ENCODE assay signal across 1 cellular context in the genomic region with DNA sequence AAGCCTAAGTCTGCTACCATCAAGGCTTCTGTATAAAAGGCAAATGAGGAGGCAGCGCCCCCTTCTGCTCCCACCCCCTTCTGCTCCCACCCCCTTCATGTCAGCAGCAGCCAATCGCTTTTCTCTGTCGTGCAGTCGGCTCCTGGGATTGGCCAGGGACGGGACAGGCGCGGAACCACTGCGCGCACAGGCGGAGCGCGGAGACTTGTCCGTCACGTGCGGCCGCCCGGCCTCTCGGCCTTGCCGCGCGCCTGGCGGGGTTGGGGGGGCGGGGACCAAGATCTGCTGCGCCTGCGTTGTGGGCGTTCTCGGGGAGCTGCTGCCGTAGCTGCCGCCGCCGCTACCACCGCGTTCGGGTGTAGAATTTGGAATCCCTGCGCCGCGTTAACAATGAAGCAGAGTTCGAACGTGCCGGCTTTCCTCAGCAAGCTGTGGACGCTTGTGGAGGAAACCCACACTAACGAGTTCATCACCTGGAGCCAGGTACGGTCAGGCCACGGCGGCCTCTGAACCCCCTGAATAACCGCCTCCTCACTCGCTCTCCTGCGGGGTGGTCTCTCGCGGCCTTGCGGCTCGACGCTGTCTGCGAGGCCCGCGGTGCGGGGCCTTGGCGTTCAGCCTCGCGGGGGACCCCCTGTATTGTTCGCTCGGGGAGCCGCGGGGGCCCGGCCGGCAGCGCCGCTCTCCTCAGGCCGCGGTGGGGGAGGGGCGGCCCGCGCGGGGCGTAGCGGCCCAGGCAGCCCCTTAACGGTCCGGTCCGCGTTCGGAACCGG.
TF ChIP-seq lines count a peak whose summit lies in the region.

A gene with protein sequence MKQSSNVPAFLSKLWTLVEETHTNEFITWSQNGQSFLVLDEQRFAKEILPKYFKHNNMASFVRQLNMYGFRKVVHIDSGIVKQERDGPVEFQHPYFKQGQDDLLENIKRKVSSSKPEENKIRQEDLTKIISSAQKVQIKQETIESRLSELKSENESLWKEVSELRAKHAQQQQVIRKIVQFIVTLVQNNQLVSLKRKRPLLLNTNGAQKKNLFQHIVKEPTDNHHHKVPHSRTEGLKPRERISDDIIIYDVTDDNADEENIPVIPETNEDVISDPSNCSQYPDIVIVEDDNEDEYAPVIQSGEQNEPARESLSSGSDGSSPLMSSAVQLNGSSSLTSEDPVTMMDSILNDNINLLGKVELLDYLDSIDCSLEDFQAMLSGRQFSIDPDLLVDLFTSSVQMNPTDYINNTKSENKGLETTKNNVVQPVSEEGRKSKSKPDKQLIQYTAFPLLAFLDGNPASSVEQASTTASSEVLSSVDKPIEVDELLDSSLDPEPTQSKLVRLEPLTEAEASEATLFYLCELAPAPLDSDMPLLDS (plus strand): TSS at position 305 of the 773 bp plus-strand sequence. CDS start 86 bp downstream, at position 391.

TF ChIP-seq in HepG2, 621 proteins besides CTCF, POLR2A, EP300 and RAD21 (continued from another document and continues in another):
- TF ChIP-seq, protein P1, sequence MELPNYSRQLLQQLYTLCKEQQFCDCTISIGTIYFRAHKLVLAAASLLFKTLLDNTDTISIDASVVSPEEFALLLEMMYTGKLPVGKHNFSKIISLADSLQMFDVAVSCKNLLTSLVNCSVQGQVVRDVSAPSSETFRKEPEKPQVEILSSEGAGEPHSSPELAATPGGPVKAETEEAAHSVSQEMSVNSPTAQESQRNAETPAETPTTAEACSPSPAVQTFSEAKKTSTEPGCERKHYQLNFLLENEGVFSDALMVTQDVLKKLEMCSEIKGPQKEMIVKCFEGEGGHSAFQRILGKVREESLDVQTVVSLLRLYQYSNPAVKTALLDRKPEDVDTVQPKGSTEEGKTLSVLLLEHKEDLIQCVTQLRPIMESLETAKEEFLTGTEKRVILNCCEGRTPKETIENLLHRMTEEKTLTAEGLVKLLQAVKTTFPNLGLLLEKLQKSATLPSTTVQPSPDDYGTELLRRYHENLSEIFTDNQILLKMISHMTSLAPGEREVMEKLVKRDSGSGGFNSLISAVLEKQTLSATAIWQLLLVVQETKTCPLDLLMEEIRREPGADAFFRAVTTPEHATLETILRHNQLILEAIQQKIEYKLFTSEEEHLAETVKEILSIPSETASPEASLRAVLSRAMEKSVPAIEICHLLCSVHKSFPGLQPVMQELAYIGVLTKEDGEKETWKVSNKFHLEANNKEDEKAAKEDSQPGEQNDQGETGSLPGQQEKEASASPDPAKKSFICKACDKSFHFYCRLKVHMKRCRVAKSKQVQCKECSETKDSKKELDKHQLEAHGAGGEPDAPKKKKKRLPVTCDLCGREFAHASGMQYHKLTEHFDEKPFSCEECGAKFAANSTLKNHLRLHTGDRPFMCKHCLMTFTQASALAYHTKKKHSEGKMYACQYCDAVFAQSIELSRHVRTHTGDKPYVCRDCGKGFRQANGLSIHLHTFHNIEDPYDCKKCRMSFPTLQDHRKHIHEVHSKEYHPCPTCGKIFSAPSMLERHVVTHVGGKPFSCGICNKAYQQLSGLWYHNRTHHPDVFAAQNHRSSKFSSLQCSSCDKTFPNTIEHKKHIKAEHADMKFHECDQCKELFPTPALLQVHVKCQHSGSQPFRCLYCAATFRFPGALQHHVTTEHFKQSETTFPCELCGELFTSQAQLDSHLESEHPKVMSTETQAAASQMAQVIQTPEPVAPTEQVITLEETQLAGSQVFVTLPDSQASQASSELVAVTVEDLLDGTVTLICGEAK (IDR thresholded peaks at IDR 0.05) = no peak
- TF ChIP-seq, protein P1 (CRISPR knock-in tag; IDR thresholded peaks at IDR 0.05) = peak; percentile 86; the same call in 1 of the 2 replicates
- TF ChIP-seq ZNF207 (IDR thresholded peaks at IDR 0.05; ENCODE audit: borderline replicate concordance) (no peak), RCOR2 (CRISPR knock-in tag; IDR thresholded peaks at IDR 0.05) (no peak), ZNF296 (CRISPR knock-in tag; conservative IDR thresholded peaks at IDR 0.05) (no peak), ZNF644 (CRISPR knock-in tag; IDR thresholded peaks at IDR 0.05; ENCODE audit: low read depth) (peak; percentile 35; the same call in 1 of the 2 replicates), ZNF891 (CRISPR knock-in tag; IDR thresholded peaks at IDR 0.05) (peak; percentile 93), ZNF713 (CRISPR knock-in tag; IDR thresholded peaks at IDR 0.05) (no peak), NCOA5 (CRISPR knock-in tag; IDR thresholded peaks at IDR 0.05) (no peak), ZNF557 (CRISPR knock-in tag; IDR thresholded peaks at IDR 0.05) (no peak; the same call in 1 of the 2 replicates), PAX8 (CRISPR knock-in tag; IDR thresholded peaks at IDR 0.05; ENCODE audit: borderline replicate concordance) (no peak; the same call in 1 of the 2 replicates)
- TF ChIP-seq, protein P2, sequence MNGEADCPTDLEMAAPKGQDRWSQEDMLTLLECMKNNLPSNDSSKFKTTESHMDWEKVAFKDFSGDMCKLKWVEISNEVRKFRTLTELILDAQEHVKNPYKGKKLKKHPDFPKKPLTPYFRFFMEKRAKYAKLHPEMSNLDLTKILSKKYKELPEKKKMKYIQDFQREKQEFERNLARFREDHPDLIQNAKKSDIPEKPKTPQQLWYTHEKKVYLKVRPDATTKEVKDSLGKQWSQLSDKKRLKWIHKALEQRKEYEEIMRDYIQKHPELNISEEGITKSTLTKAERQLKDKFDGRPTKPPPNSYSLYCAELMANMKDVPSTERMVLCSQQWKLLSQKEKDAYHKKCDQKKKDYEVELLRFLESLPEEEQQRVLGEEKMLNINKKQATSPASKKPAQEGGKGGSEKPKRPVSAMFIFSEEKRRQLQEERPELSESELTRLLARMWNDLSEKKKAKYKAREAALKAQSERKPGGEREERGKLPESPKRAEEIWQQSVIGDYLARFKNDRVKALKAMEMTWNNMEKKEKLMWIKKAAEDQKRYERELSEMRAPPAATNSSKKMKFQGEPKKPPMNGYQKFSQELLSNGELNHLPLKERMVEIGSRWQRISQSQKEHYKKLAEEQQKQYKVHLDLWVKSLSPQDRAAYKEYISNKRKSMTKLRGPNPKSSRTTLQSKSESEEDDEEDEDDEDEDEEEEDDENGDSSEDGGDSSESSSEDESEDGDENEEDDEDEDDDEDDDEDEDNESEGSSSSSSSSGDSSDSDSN (CRISPR knock-in tag; IDR thresholded peaks at IDR 0.05) = peak; percentile 84; the same call in 1 of the 2 replicates
- TF ChIP-seq, protein P3, sequence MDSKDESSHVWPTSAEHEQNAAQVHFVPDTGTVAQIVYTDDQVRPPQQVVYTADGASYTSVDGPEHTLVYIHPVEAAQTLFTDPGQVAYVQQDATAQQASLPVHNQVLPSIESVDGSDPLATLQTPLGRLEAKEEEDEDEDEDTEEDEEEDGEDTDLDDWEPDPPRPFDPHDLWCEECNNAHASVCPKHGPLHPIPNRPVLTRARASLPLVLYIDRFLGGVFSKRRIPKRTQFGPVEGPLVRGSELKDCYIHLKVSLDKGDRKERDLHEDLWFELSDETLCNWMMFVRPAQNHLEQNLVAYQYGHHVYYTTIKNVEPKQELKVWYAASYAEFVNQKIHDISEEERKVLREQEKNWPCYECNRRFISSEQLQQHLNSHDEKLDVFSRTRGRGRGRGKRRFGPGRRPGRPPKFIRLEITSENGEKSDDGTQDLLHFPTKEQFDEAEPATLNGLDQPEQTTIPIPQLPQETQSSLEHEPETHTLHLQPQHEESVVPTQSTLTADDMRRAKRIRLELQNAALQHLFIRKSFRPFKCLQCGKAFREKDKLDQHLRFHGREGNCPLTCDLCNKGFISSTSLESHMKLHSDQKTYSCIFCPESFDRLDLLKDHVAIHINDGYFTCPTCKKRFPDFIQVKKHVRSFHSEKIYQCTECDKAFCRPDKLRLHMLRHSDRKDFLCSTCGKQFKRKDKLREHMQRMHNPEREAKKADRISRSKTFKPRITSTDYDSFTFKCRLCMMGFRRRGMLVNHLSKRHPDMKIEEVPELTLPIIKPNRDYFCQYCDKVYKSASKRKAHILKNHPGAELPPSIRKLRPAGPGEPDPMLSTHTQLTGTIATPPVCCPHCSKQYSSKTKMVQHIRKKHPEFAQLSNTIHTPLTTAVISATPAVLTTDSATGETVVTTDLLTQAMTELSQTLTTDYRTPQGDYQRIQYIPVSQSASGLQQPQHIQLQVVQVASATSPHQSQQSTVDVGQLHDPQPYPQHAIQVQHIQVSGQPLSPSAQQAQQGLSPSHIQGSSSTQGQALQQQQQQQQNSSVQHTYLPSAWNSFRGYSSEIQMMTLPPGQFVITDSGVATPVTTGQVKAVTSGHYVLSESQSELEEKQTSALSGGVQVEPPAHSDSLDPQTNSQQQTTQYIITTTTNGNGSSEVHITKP (CRISPR knock-in tag; IDR thresholded peaks at IDR 0.05; ENCODE audit: low read depth) = peak; percentile 70
- TF ChIP-seq, protein P4, sequence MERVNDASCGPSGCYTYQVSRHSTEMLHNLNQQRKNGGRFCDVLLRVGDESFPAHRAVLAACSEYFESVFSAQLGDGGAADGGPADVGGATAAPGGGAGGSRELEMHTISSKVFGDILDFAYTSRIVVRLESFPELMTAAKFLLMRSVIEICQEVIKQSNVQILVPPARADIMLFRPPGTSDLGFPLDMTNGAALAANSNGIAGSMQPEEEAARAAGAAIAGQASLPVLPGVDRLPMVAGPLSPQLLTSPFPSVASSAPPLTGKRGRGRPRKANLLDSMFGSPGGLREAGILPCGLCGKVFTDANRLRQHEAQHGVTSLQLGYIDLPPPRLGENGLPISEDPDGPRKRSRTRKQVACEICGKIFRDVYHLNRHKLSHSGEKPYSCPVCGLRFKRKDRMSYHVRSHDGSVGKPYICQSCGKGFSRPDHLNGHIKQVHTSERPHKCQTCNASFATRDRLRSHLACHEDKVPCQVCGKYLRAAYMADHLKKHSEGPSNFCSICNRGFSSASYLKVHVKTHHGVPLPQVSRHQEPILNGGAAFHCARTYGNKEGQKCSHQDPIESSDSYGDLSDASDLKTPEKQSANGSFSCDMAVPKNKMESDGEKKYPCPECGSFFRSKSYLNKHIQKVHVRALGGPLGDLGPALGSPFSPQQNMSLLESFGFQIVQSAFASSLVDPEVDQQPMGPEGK (CRISPR knock-in tag; IDR thresholded peaks at IDR 0.05) = peak; percentile 44; the same call in 1 of the 2 replicates
- TF ChIP-seq, protein P5, sequence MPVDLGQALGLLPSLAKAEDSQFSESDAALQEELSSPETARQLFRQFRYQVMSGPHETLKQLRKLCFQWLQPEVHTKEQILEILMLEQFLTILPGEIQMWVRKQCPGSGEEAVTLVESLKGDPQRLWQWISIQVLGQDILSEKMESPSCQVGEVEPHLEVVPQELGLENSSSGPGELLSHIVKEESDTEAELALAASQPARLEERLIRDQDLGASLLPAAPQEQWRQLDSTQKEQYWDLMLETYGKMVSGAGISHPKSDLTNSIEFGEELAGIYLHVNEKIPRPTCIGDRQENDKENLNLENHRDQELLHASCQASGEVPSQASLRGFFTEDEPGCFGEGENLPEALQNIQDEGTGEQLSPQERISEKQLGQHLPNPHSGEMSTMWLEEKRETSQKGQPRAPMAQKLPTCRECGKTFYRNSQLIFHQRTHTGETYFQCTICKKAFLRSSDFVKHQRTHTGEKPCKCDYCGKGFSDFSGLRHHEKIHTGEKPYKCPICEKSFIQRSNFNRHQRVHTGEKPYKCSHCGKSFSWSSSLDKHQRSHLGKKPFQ (CRISPR knock-in tag; IDR thresholded peaks at IDR 0.05; ENCODE audit: insufficient replicate concordance) = no peak
- TF ChIP-seq, protein P6, sequence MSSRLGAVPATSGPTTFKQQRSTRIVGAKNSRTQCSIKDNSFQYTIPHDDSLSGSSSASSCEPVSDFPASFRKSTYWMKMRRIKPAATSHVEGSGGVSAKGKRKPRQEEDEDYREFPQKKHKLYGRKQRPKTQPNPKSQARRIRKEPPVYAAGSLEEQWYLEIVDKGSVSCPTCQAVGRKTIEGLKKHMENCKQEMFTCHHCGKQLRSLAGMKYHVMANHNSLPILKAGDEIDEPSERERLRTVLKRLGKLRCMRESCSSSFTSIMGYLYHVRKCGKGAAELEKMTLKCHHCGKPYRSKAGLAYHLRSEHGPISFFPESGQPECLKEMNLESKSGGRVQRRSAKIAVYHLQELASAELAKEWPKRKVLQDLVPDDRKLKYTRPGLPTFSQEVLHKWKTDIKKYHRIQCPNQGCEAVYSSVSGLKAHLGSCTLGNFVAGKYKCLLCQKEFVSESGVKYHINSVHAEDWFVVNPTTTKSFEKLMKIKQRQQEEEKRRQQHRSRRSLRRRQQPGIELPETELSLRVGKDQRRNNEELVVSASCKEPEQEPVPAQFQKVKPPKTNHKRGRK (CRISPR knock-in tag; IDR thresholded peaks at IDR 0.05) = no peak
- TF ChIP-seq, protein P7, sequence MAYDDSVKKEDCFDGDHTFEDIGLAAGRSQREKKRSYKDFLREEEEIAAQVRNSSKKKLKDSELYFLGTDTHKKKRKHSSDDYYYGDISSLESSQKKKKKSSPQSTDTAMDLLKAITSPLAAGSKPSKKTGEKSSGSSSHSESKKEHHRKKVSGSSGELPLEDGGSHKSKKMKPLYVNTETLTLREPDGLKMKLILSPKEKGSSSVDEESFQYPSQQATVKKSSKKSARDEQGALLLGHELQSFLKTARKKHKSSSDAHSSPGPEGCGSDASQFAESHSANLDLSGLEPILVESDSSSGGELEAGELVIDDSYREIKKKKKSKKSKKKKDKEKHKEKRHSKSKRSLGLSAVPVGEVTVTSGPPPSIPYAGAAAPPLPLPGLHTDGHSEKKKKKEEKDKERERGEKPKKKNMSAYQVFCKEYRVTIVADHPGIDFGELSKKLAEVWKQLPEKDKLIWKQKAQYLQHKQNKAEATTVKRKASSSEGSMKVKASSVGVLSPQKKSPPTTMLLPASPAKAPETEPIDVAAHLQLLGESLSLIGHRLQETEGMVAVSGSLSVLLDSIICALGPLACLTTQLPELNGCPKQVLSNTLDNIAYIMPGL (CRISPR knock-in tag; IDR thresholded peaks at IDR 0.05; ENCODE audit: borderline replicate concordance in 1 of 2, low read depth in 1 of 2) = peak in 1 of 2 experiments; percentile 95; a peak in 3 of 4 replicates
